ENCODE assay signal across 8 cellular contexts in genomic region chr10:103493362-103493871, GRCh38. TPM values are rescaled to one million over a fixed set of nuclear protein-coding genes. Genes with fewer than 3 reads are reported as not detected.
DNase-seq lines count a peak whose midpoint lies in the region; ATAC-seq and TF ChIP-seq lines count a peak whose summit lies in the region.

NEURL1 (plus strand) TSS chr10:103493705; CDS start chr10:103494388, 683 bp downstream.

- no peaks in the 10 kb centered on the region for H3K9me3 Mint-ChIP-seq in activated T-helper 1 cell treated with anti-CD3 and anti-CD28 coated beads, Interleukin-12 subunit alpha, Interleukin-12 subunit beta, Interleukin-2, Interleukin-4 antibody, amounts not matched to agents 30 ng/mL and 10 ng/mL and 1 ng/mL, durations not matched to agents 14 hours and 24 hours and 36 hours

- no peaks in the 10 kb centered on the region for H3K36me3 ChIP-seq in BJ (ENCODE audit: control insufficient read depth, insufficient read depth, low read length)
- no peaks in the 10 kb centered on the region for H3K36me3 ChIP-seq in HUES48 (ENCODE audit: control insufficient read depth, insufficient read depth, low read length)
- no peaks in the 10 kb centered on the region for H3K36me3 ChIP-seq in prostate gland

- no peak within 1 kb of the TSS for H3K27ac ChIP-seq in HUES48 (ENCODE audit: low read depth, low read length)
- H3K27ac ChIP-seq in prostate gland = no peak within 1 kb of the TSS

- TF ChIP-seq POLR2A in prostate gland (IDR thresholded peaks at IDR 0.05) = no peak

- H3K4me1 ChIP-seq in HUES48 (ENCODE audit: control insufficient read depth, insufficient read depth, low read length) = peaks cover 4% of the 10 kb centered on the region; the same call in 1 of the 2 replicates
- no peaks in the 10 kb centered on the region for H3K4me1 ChIP-seq in prostate gland (replicated peaks)

- peaks cover 33% of the 10 kb centered on the region for H3K4me1 Mint-ChIP-seq in activated T-helper 1 cell treated with anti-CD3 and anti-CD28 coated beads, Interleukin-12 subunit alpha, Interleukin-12 subunit beta, Interleukin-2, Interleukin-4 antibody, amounts not matched to agents 30 ng/mL and 10 ng/mL and 1 ng/mL, durations not matched to agents 14 hours and 24 hours and 36 hours (ENCODE audit: low read depth)

- H3K4me3 ChIP-seq in BJ (ENCODE audit: low read depth, low read length) = peak within 1 kb of the TSS; percentile 39
- H3K4me3 ChIP-seq in HUES48 (ENCODE audit: low read depth, low read length) = peak within 1 kb of the TSS; percentile 67
- H3K4me3 ChIP-seq in prostate gland = peak within 1 kb of the TSS; percentile 38 to 49

- peak within 1 kb of the TSS; percentile 84 for H3K4me3 Mint-ChIP-seq in activated T-helper 1 cell treated with anti-CD3 and anti-CD28 coated beads, Interleukin-12 subunit alpha, Interleukin-12 subunit beta, Interleukin-2, Interleukin-4 antibody, amounts not matched to agents 30 ng/mL and 10 ng/mL and 1 ng/mL, durations not matched to agents 14 hours and 24 hours and 36 hours

- 6% methylated on average over 28 of the region's 57 CpGs for WGBS in prostate gland

- TF ChIP-seq CTCF in BJ (IDR thresholded peaks at IDR 0.05; ENCODE audit: insufficient read depth, low read depth, low read length) (no peak), prostate gland (IDR thresholded peaks at IDR 0.05) (no peak)

- H3K9me3 ChIP-seq in HUES48 (ENCODE audit: control insufficient read depth, insufficient read depth, low read length) = no peaks in the 10 kb centered on the region
- no peaks in the 10 kb centered on the region for H3K9me3 ChIP-seq in prostate gland

- POLR2A ChIA-PET in BJ (lab: Charles Lee) = no interaction called here

- intact Hi-C loops in activated T-helper 1 cell treated with anti-CD3 and anti-CD28 coated beads, Interleukin-12 subunit alpha, Interleukin-12 subunit beta, Interleukin-2, Interleukin-4 antibody, amounts not matched to agents 30 ng/mL and 10 ng/mL and 1 ng/mL, durations not matched to agents 14 hours and 24 hours and 36 hours (cut with micrococcal nuclease) = loop anchor here (5.0 to 10.0 kb wide), 2 partner anchors 204 to 579 kb away; partner anchors contain the start of gene CNNM2
- intact Hi-C loops in left cardiac atrium (cut with DNase I) = no loop called here
- intact Hi-C loops in prostate gland (cut with DNase I) = no loop called here

- ATAC-seq in left cardiac atrium = peak; percentile 4 to 17

- DNase-seq in BJ (ENCODE audit: low read depth) (no peak), left cardiac atrium (no peak), prostate gland (ENCODE audit: low spot score) (no peak), activated gamma-delta T cell (lab: John Stamatoyannopoulos, UW) (no peak), GM19240 (ENCODE audit: insufficient read length, low spot score) (no peak), HCEC 1CT (no peak)
- no peak for DNase-seq in activated T-helper 1 cell treated with anti-CD3 and anti-CD28 coated beads, Interleukin-12 subunit alpha, Interleukin-12 subunit beta, Interleukin-2, Interleukin-4 antibody, amounts not matched to agents 30 ng/mL and 10 ng/mL and 1 ng/mL, durations not matched to agents 14 hours and 24 hours and 36 hours (ENCODE audit: low spot score)

- peaks cover 21% of the 10 kb centered on the region for H3K27me3 ChIP-seq in BJ (ENCODE audit: control insufficient read depth, insufficient read depth, low read length)
- H3K27me3 ChIP-seq in HUES48 (ENCODE audit: control insufficient read depth, insufficient read depth, low read length) = peaks cover 64% of the 10 kb centered on the region
- H3K27me3 ChIP-seq in prostate gland (replicated peaks; ENCODE audit: insufficient read depth) = peaks cover 9% of the 10 kb centered on the region

- H3K27me3 Mint-ChIP-seq in activated T-helper 1 cell treated with anti-CD3 and anti-CD28 coated beads, Interleukin-12 subunit alpha, Interleukin-12 subunit beta, Interleukin-2, Interleukin-4 antibody, amounts not matched to agents 30 ng/mL and 10 ng/mL and 1 ng/mL, durations not matched to agents 14 hours and 24 hours and 36 hours (ENCODE audit: insufficient read depth) = peaks cover 52% of the 10 kb centered on the region

- no peaks in the 10 kb centered on the region for H3K36me3 Mint-ChIP-seq in activated T-helper 1 cell treated with anti-CD3 and anti-CD28 coated beads, Interleukin-12 subunit alpha, Interleukin-12 subunit beta, Interleukin-2, Interleukin-4 antibody, amounts not matched to agents 30 ng/mL and 10 ng/mL and 1 ng/mL, durations not matched to agents 14 hours and 24 hours and 36 hours (ENCODE audit: low read depth)

- H3K27ac Mint-ChIP-seq in activated T-helper 1 cell treated with anti-CD3 and anti-CD28 coated beads, Interleukin-12 subunit alpha, Interleukin-12 subunit beta, Interleukin-2, Interleukin-4 antibody, amounts not matched to agents 30 ng/mL and 10 ng/mL and 1 ng/mL, durations not matched to agents 14 hours and 24 hours and 36 hours = peak within 1 kb of the TSS; percentile 21

- H3K9ac ChIP-seq in HUES48 (ENCODE audit: low read depth, low read length) = no peak within 1 kb of the TSS

- CTCF ChIA-PET in BJ (lab: Yijun Ruan, JAX) = interaction anchor here (0.7 to 3.5 kb wide), 8 partner anchors 8 to 98 kb away, joined by 3 to 11 read pairs (median 4); partner anchors contain the start of gene ATP5MK

RNA-seq across cellular contexts. Expression of gene NEURL1, which starts in this region (rescaled TPM):
- 0.37 and 0.58 TPM in 2 replicates for polyA plus RNA-seq in BJ (2011; rRNA removed)
- polyA minus RNA-seq in BJ (2011; rRNA and poly(A)+ RNA removed) = 0.21 and 0.28 TPM in 2 replicates
- total RNA-seq in activated T-helper 1 cell treated with anti-CD3 and anti-CD28 coated beads, Interleukin-12 subunit alpha, Interleukin-12 subunit beta, Interleukin-2, Interleukin-4 antibody, amounts not matched to agents 30 ng/mL and 10 ng/mL and 1 ng/mL, durations not matched to agents 14 hours and 24 hours and 36 hours = 3.4 and 3.6 TPM in 2 replicates
- total RNA-seq in left cardiac atrium (under 1 TPM; 0.12 to 0.39 TPM), prostate gland (10 to 100 TPM in 1 of 2 donors, under 1 TPM in 1; 0.96 to 10.5 TPM)

Comparison
In these comparisons a context has a peak if more than half of its experiments do, and no peak if none do; other contexts are left out.
1. Peak in ATAC-seq in left cardiac atrium; RNA of the gene not detected or under 1 TPM.